7 cellular contexts compared by ENCODE assay signal in genomic region chr6:87742106-87742505, GRCh38. TPM values are rescaled to one million over a fixed set of nuclear protein-coding genes. Genes with fewer than 3 reads are reported as not detected.
DNase-seq lines count a peak whose midpoint lies in the region; ATAC-seq and TF ChIP-seq lines count a peak whose summit lies in the region.

No MANE protein-coding gene starts in this region.

- H3K4me3 ChIP-seq in Loucy (ENCODE audit: low read length, poor library complexity, severe bottlenecking) = no peak overlapping the region
- no peak overlapping the region for H3K4me3 ChIP-seq in ovary

- H3K27ac ChIP-seq in ovary = no peak overlapping the region

- no peak for TF ChIP-seq POLR2A in ovary (IDR thresholded peaks at IDR 0.05)

- H3K9me2 ChIP-seq in Loucy (replicated peaks; ENCODE audit: low read depth, low read length) = no peaks in the 10 kb centered on the region

- no peak for TF ChIP-seq EP300 in ovary (IDR thresholded peaks at IDR 0.05)

- H2AFZ ChIP-seq in Loucy (ENCODE audit: low read length) = peak overlapping the region; percentile 67

- H3K36me3 ChIP-seq in Loucy (ENCODE audit: insufficient read depth, low read length) (no peaks in the 10 kb centered on the region), ovary (no peaks in the 10 kb centered on the region)

- WGBS in ovary, 3 donors = 78 to 84% (median 84%) methylated on average over 2 of the region's 2 CpGs

- no peak overlapping the region for H3K4me2 ChIP-seq in Loucy (ENCODE audit: low read depth, low read length, poor library complexity, severe bottlenecking)

- no peaks in the 10 kb centered on the region for H3F3A ChIP-seq in Loucy (ENCODE audit: low read depth)

- no peaks in the 10 kb centered on the region for H3K9me3 ChIP-seq in Loucy (ENCODE audit: insufficient read depth, low read depth, low read length)
- no peaks in the 10 kb centered on the region for H3K9me3 ChIP-seq in ovary

- peak; percentile 13 to 16 for DNase-seq in activated T-helper 1 cell treated with anti-CD3 and anti-CD28 coated beads, Interleukin-2, amount 50 U/mL, for 16 hours (ENCODE audit: low read depth in 1 of 2, low spot score in 1 of 2)
- peak; percentile 22 to 55 for DNase-seq in stimulated activated CD8-positive, alpha-beta memory T cell treated with anti-CD3 and anti-CD28 coated beads, Interleukin-7, amount 100 ng/mL, for 48 hours (ENCODE audit: extremely low read depth in 1 of 2, low read depth in 1 of 2)
- DNase-seq in ovary (no peak), NCI-H446 (lab: John Stamatoyannopoulos, UW) (no peak), cerebellum (ENCODE audit: low spot score) (no peak)

- intact Hi-C loops in ovary (cut with DNase I) = no loop called here

- H3K4me1 ChIP-seq in Loucy (ENCODE audit: insufficient read depth, low read length, poor library complexity, severe bottlenecking) (no peaks in the 10 kb centered on the region), ovary (ENCODE audit: insufficient read depth) (no peaks in the 10 kb centered on the region)

- H4K20me1 ChIP-seq in Loucy (ENCODE audit: insufficient read depth, low read length, poor library complexity, severe bottlenecking) = no peaks in the 10 kb centered on the region

- TF ChIP-seq CTCF in Loucy (conservative IDR thresholded peaks at IDR 0.05; ENCODE audit: low read length) (no peak), ovary (IDR thresholded peaks at IDR 0.05) (no peak)

- H3K79me2 ChIP-seq in Loucy (ENCODE audit: insufficient read depth, low read length) = no peaks in the 10 kb centered on the region

- H3K9ac ChIP-seq in Loucy (ENCODE audit: low read depth, low read length, poor library complexity, severe bottlenecking) = no peak overlapping the region

- peak; percentile 66 for ATAC-seq in GM19468 (IDR thresholded peaks at IDR 0.05; ENCODE audit: extremely low read depth, unreplicated experiment)

- H3K27me3 ChIP-seq in Loucy (ENCODE audit: insufficient read depth, low read length, poor library complexity, severe bottlenecking) (no peaks in the 10 kb centered on the region), ovary (no peaks in the 10 kb centered on the region)

RNA-seq across cellular contexts. Expression of gene AKIRIN2, which starts 40.1 kb away (rescaled TPM):
- total RNA-seq in ovary = 10 to 100 TPM; 24.3 to 47.3 (median 43.3) TPM
- polyA plus RNA-seq in ovary = 10 to 100 TPM; 34.0 to 53.6 TPM
- 48.5 TPM for total RNA-seq in cerebellum

Comparison
In these comparisons a context has a peak if more than half of its experiments do, and no peak if none do; other contexts are left out.
1. DNase-seq: peak in activated T-helper 1 cell treated with anti-CD3 and anti-CD28 coated beads, Interleukin-2, amount 50 U/mL, for 16 hours (2 of 2) and stimulated activated CD8-positive, alpha-beta memory T cell treated with anti-CD3 and anti-CD28 coated beads, Interleukin-7, amount 100 ng/mL, for 48 hours (2 of 2); none in ovary (0 of 5), NCI-H446 (0 of 2) and cerebellum (single experiment).